ENCODE assay signal across 29 cellular contexts in the genomic region with DNA sequence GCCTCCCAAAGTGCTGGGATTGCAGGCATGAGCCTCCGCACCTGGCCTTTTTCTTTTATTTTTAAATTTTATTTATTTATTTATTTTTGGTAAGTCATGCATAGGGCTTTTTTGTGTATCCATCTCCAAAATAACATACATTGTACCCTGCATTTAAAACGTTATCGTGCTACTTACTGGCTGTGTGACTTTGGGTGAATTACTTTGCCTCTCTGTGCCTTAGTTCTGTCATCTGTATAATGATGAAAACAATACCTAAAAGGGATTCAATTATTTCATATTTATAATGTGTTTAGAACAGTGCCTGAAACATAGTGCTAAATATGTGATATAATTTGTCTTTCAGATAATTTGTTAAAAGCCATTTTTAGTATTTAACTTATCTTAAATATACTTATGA. TPM values are rescaled to one million over a fixed set of nuclear protein-coding genes. Genes with fewer than 3 reads are reported as not detected.
DNase-seq lines count a peak whose midpoint lies in the region; ATAC-seq, FAIRE-seq and TF ChIP-seq lines count a peak whose summit lies in the region.
"Had no signal": no experiment of that assay in that cellular context is flagged by ENCODE, and none has a peak within 500 bp of the region (broad histone marks: within the 10 kb centered on the region; RNA-seq: fewer than 3 reads in every experiment).

No MANE protein-coding gene starts in this region.

- TF ChIP-seq EP300 in K562 (IDR thresholded peaks at IDR 0.05; ENCODE audit: low read length): no peak

- no peaks in the 10 kb centered on the region for H4K20me1 ChIP-seq in K562 (replicated peaks; ENCODE audit: control insufficient read depth, insufficient read depth, low read length)
- H4K20me1 ChIP-seq: BLaER1; BLaER1 treated with 17β-estradiol and CSF1 and Interleukin-3, amounts not matched to agents 10 nM and 100 nM had no signal

- no peak overlapping the region for H2AFZ ChIP-seq in K562 (ENCODE audit: low read depth, low read length)

- no peak for TF ChIP-seq RAD21 in K562 (CRISPR knock-in tag; conservative IDR thresholded peaks at IDR 0.05 in 1 of 2, IDR thresholded peaks at IDR 0.05 in 1 of 2)

- no peaks in the 10 kb centered on the region for H3K9me3 ChIP-seq in K562 (replicated peaks; ENCODE audit: control insufficient read depth, insufficient read depth, low read depth, low read length)
- H3K9me3 ChIP-seq: A549; BE2C; BLaER1; BLaER1 treated with 17β-estradiol and CSF1 and Interleukin-3, amounts not matched to agents 10 nM and 100 nM; Caco-2 had no signal

- 46% methylated on average over 3 of the region's 3 CpGs for WGBS in K562 (ENCODE audit: insufficient coverage, low coverage, missing lambda C conversion rate)

- no peak overlapping the region for H3K9ac ChIP-seq in K562 (ENCODE audit: insufficient read depth in 1 of 2, low read depth in 2 of 2, low read length in 2 of 2)
- H3K9ac ChIP-seq: BLaER1; BLaER1 treated with 17β-estradiol and CSF1 and Interleukin-3, amounts not matched to agents 10 nM and 100 nM had no signal

- H3K27me3 ChIP-seq in K562 (ENCODE audit: control insufficient read depth in 2 of 2, insufficient read depth in 2 of 2, low read length in 2 of 2): no peaks in the 10 kb centered on the region
- H3K27me3 ChIP-seq: BE2C; BLaER1; BLaER1 treated with 17β-estradiol and CSF1 and Interleukin-3, amounts not matched to agents 10 nM and 100 nM had no signal

- TF ChIP-seq CTCF in K562 (IDR thresholded peaks at IDR 0.05 in 2 of 3, conservative IDR thresholded peaks at IDR 0.05 in 1 of 3; ENCODE audit: insufficient read depth in 2 of 3, low read depth in 1 of 3, low read length in 3 of 3): no peak

- DNase-seq in K562 (ENCODE audit: extremely low read depth in 1 of 4, low spot score in 3 of 4): no peak
- DNase-seq in NCI-H226: no peak
- DNase-seq: 8988T; ACHN; AML-193; BE2C; C1 segment of cervical spinal cord; Caco-2; Calu3; CD4-positive, alpha-beta memory T cell; CD4-positive, alpha-beta T cell; CD4-positive, CD25-positive, alpha-beta regulatory T cell; CD8-positive, alpha-beta memory T cell; CD8-positive, alpha-beta T cell; COR-L47; DMS 273 treated with DMSO at 0.1 percent for 48 hours; DMS153; DMS53; DMS79; DMS79 treated with DMSO at 0.1 percent for 48 hours; DND-41; EL had no signal

- intact Hi-C loops in K562 (cut with micrococcal nuclease): no loop called here

- H3K4me2 ChIP-seq in K562 (ENCODE audit: insufficient read depth, low read length): no peak overlapping the region
- H3K4me2 ChIP-seq: A549; BLaER1; BLaER1 treated with 17β-estradiol and CSF1 and Interleukin-3, amounts not matched to agents 10 nM and 100 nM had no signal

- H3K4me3 ChIP-seq in K562: no peak overlapping the region
- H3K4me3 ChIP-seq: A549; BLaER1; BLaER1 treated with 17β-estradiol and CSF1 and Interleukin-3, amounts not matched to agents 10 nM and 100 nM had no signal

- no peak for FAIRE-seq in K562 (lab: Jason Lieb, UNC)
- FAIRE-seq: A204.1, A549, D721Med had no signal

- POLR2A ChIA-PET in K562 (lab: Yijun Ruan, JAX): no interaction called here

- H3K79me2 ChIP-seq in K562 (ENCODE audit: control insufficient read depth, insufficient read depth, low read length): no peaks in the 10 kb centered on the region

- CTCF ChIA-PET in K562 (lab: Yijun Ruan, JAX; ENCODE audit: low intra/inter-chr PET ratio): no interaction called here

- in situ Hi-C loops in K562 (cut with MboI): no loop called here

- no peaks in the 10 kb centered on the region for H3K36me3 ChIP-seq in K562 (ENCODE audit: control insufficient read depth, insufficient read depth, low read length)
- H3K36me3 ChIP-seq: BE2C had no signal

- peaks cover 0 to 2% of the 10 kb centered on the region in 2 experiments; a peak in 3 of 5 replicates for H3K4me1 ChIP-seq in K562 (replicated peaks in 1 of 2; ENCODE audit: control insufficient read depth in 2 of 2, insufficient read depth in 2 of 2, low read length in 2 of 2)
- H3K4me1 ChIP-seq: A549; BE2C; BLaER1; BLaER1 treated with 17β-estradiol and CSF1 and Interleukin-3, amounts not matched to agents 10 nM and 100 nM; Caco-2 had no signal

- no peaks in the 10 kb centered on the region for H3K9me1 ChIP-seq in K562 (ENCODE audit: control insufficient read depth, insufficient read depth, low read length)

- TF ChIP-seq POLR2A in K562 (conservative IDR thresholded peaks at IDR 0.05): no peak

- no peak overlapping the region for H3K27ac ChIP-seq in K562 (ENCODE audit: extremely low read depth, low read depth, low read length)
- H3K27ac ChIP-seq: 22Rv1; A549; BLaER1; BLaER1 treated with 17β-estradiol and CSF1 and Interleukin-3, amounts not matched to agents 10 nM and 100 nM; C4-2B had no signal

- ATAC-seq in K562: no peak
- ATAC-seq: A549; CD8-positive, alpha-beta T cell had no signal

- no TSS peak for BruUV-seq in K562 (replicated peaks; lab: Mats Ljungman, UMichigan)

TF ChIP-seq in K562, 482 proteins besides CTCF, POLR2A, EP300 and RAD21:
- no peak for TF ChIP-seq SP1 (CRISPR knock-in tag; IDR thresholded peaks at IDR 0.05)
- TF ChIP-seq ZFP36 (IDR thresholded peaks at IDR 0.05; ENCODE audit: low read depth, low read length, partially characterized antibody): peak; percentile 55
- TF ChIP-seq SREBF1 (IDR thresholded peaks at IDR 0.05; ENCODE audit: borderline replicate concordance, low read depth, low read length): no peak
- TF ChIP-seq BCOR (IDR thresholded peaks at IDR 0.05): peak; percentile 59; the same call in 1 of the 2 replicates
- TF ChIP-seq RBM25 (IDR thresholded peaks at IDR 0.05; ENCODE audit: low read depth, low read length, severe bottlenecking): peak; percentile 92
TF ChIP-seq in K562: peak in this region for 3.

RNA-seq across cellular contexts. Expression of gene ZCRB1, which starts 19.6 kb away (rescaled TPM):
- 10.0 and 10.6 TPM in 2 replicates for total RNA-seq in K562 (2011; cell fraction: chromatin; rRNA removed; ENCODE audit: low replicate concordance)
- 13.5 and 21.8 TPM in 2 replicates for total RNA-seq in K562 (2011; cell fraction: nucleolus; rRNA removed)
- 12.1 and 13.6 TPM in 2 replicates for total RNA-seq in K562 (2011; cell fraction: nucleoplasm; rRNA removed)
- total RNA-seq in K562 (2014; rRNA removed) (36.0 and 46.5 TPM in 2 replicates), K562 (2014; rRNA removed; fragmentation: Illumina TruSeq; extraction: Trizol) (51.0 and 64.9 TPM in 2 replicates), K562 (2015; rRNA removed; fragmentation: Illumina TruSeq; extraction: Trizol) (57.6 and 66.2 TPM in 2 replicates), K562 (2021) (46.6 and 48.9 TPM in 2 replicates)
- polyA plus RNA-seq in K562 (2011; rRNA removed) (33.4 and 36.0 TPM in 2 replicates), K562 (2014; fragmentation: Illumina TruSeq; extraction: Trizol) (76.9 and 102 TPM in 2 replicates), K562 (2014; fragmentation: Nextera tagmentation; extraction: Ambion mirVana) (10 to 100 TPM; 60.1 to 65.9 TPM), K562 (2014; rRNA removed) (42.4 and 48.5 TPM in 2 replicates)
- 11.8 and 16.9 TPM in 2 replicates for polyA plus RNA-seq in K562 (2011; cell fraction: cytosol; rRNA removed)
- polyA plus RNA-seq in K562 (2011; cell fraction: nucleus; rRNA removed): 21.2 and 28.0 TPM in 2 replicates
- 74.0 and 74.2 TPM in 2 replicates for polyA plus RNA-seq in K562 (2012)
- polyA minus RNA-seq in K562 (2011; rRNA and poly(A)+ RNA removed): 22.9 and 28.4 TPM in 2 replicates
- polyA minus RNA-seq in K562 (2011; cell fraction: cytosol; rRNA and poly(A)+ RNA removed): 13.4 and 25.2 TPM in 2 replicates
- polyA minus RNA-seq in K562 (2011; cell fraction: nucleus; rRNA and poly(A)+ RNA removed): 27.6 and 32.0 TPM in 2 replicates

RNA-seq across cellular contexts. Expression of gene PPHLN1, which starts 19.7 kb away (rescaled TPM):
- 57.8 and 125 TPM in 2 replicates for total RNA-seq in K562 (2011; cell fraction: chromatin; rRNA removed; ENCODE audit: low replicate concordance)
- total RNA-seq in K562 (2011; cell fraction: nucleolus; rRNA removed): 36.4 and 41.7 TPM in 2 replicates
- total RNA-seq in K562 (2011; cell fraction: nucleoplasm; rRNA removed): 71.3 and 122 TPM in 2 replicates
- 71.0 and 85.8 TPM in 2 replicates for total RNA-seq in K562 (2014; rRNA removed)
- total RNA-seq in K562 (2014; rRNA removed; fragmentation: Illumina TruSeq; extraction: Trizol): 93.2 and 111 TPM in 2 replicates
- 78.3 and 88.7 TPM in 2 replicates for total RNA-seq in K562 (2015; rRNA removed; fragmentation: Illumina TruSeq; extraction: Trizol)
- total RNA-seq in K562 (2021): 64.2 and 66.3 TPM in 2 replicates
- 91.7 and 112 TPM in 2 replicates for polyA plus RNA-seq in K562 (2011; rRNA removed)
- 22.8 and 42.0 TPM in 2 replicates for polyA plus RNA-seq in K562 (2011; cell fraction: cytosol; rRNA removed)
- 104 and 117 TPM in 2 replicates for polyA plus RNA-seq in K562 (2011; cell fraction: nucleus; rRNA removed)
- polyA plus RNA-seq in K562 (2012): 48.3 and 66.5 TPM in 2 replicates
- polyA plus RNA-seq in K562 (2014; fragmentation: Illumina TruSeq; extraction: Trizol): 92.0 and 93.6 TPM in 2 replicates
- polyA plus RNA-seq in K562 (2014; fragmentation: Nextera tagmentation; extraction: Ambion mirVana): 100 to 1,000 TPM; 105 to 112 TPM
- polyA plus RNA-seq in K562 (2014; rRNA removed): 85.4 and 97.7 TPM in 2 replicates
- 98.5 and 105 TPM in 2 replicates for polyA minus RNA-seq in K562 (2011; rRNA and poly(A)+ RNA removed)
- 24.2 and 27.6 TPM in 2 replicates for polyA minus RNA-seq in K562 (2011; cell fraction: cytosol; rRNA and poly(A)+ RNA removed)
- 72.6 and 79.0 TPM in 2 replicates for polyA minus RNA-seq in K562 (2011; cell fraction: nucleus; rRNA and poly(A)+ RNA removed)
